ENCODE assay signal across 1 cellular context in genomic region chr12:63853978-63854377, GRCh38.
TF ChIP-seq lines count a peak whose summit lies in the region.

No MANE protein-coding gene starts in this region.

TF ChIP-seq in A549, 52 proteins besides CTCF, POLR2A, EP300 and RAD21:
- TF ChIP-seq PHF8 (IDR thresholded peaks at IDR 0.05; ENCODE audit: borderline replicate concordance, low read depth), result no peak
- no peak for TF ChIP-seq MAFK (IDR thresholded peaks at IDR 0.05; ENCODE audit: partially characterized antibody)
- no peak for TF ChIP-seq JUN (IDR thresholded peaks at IDR 0.05)
- TF ChIP-seq, protein P1, sequence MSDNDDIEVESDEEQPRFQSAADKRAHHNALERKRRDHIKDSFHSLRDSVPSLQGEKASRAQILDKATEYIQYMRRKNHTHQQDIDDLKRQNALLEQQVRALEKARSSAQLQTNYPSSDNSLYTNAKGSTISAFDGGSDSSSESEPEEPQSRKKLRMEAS (IDR thresholded peaks at IDR 0.05), result no peak
- TF ChIP-seq RARB (CRISPR knock-in tag; IDR thresholded peaks at IDR 0.05), result no peak
- no peak for TF ChIP-seq HOXB13 (CRISPR knock-in tag; IDR thresholded peaks at IDR 0.05; ENCODE audit: low read depth)
- no peak for TF ChIP-seq POLR2AphosphoS2 (conservative IDR thresholded peaks at IDR 0.05; ENCODE audit: low read length)
- TF ChIP-seq MYC (IDR thresholded peaks at IDR 0.05; ENCODE audit: borderline replicate concordance, low read length), result no peak
- no peak for TF ChIP-seq TFCP2L1 (CRISPR knock-in tag; IDR thresholded peaks at IDR 0.05)
- TF ChIP-seq CBX8 (IDR thresholded peaks at IDR 0.05), result no peak
TF ChIP-seq in A549: peak in this region for 0.
